ENCODE assay signal across 20 cellular contexts in genomic region chrX:6203462-6204215, GRCh38. TPM values are rescaled to one million over a fixed set of nuclear protein-coding genes. Genes with fewer than 3 reads are reported as not detected.
DNase-seq lines count a peak whose midpoint lies in the region; ATAC-seq, FAIRE-seq and TF ChIP-seq lines count a peak whose summit lies in the region.
"Had no signal": no experiment of that assay in that cellular context is flagged by ENCODE, and none has a peak within 500 bp of the region (broad histone marks: within the 10 kb centered on the region; RNA-seq: fewer than 3 reads in every experiment).

No MANE protein-coding gene starts in this region.

- TF ChIP-seq POLR2A in A549 (IDR thresholded peaks at IDR 0.05; ENCODE audit: low read length) (no peak), GM12878 (IDR thresholded peaks at IDR 0.05; ENCODE audit: low read depth, low read length) (no peak), ovary (IDR thresholded peaks at IDR 0.05) (no peak)

- H3K36me3 ChIP-seq in GM12878 (ENCODE audit: control insufficient read depth in 2 of 2, insufficient read depth in 2 of 2, low read length in 1 of 2) (no peaks in the 10 kb centered on the region), ovary (no peaks in the 10 kb centered on the region)
- H3K36me3 ChIP-seq: BLaER1 had no signal

- H3K4me2 ChIP-seq in A549 (no peak overlapping the region), GM12878 (ENCODE audit: control insufficient read depth, insufficient read depth) (no peak overlapping the region)
- H3K4me2 ChIP-seq: BLaER1, GM23338, KMS-11 had no signal

- RAD21 ChIA-PET in GM12878 (lab: Charles Lee; ENCODE audit: unreplicated experiment): no interaction called here

- no peaks in the 10 kb centered on the region for H3K79me2 ChIP-seq in GM12878 (ENCODE audit: control insufficient read depth, insufficient read depth, low read length)

- H3K4me3 ChIP-seq in A549: no peak overlapping the region
- no peak overlapping the region for H3K4me3 ChIP-seq in GM12878
- H3K4me3 ChIP-seq in ovary: no peak overlapping the region
- H3K4me3 ChIP-seq: BLaER1, GM23338 had no signal

- SMC1A ChIA-PET in GM12878 (lab: Charles Lee; ENCODE audit: uncharacterized antibody, unreplicated experiment): interaction anchor here (1.4 to 2.6 kb wide), 2 partner anchors 14 to 75 kb away, joined by 3 to 6 read pairs; no protein-coding TSS in a partner anchor

- intact Hi-C loops in GM12878 (cut with micrococcal nuclease; ENCODE audit: unreplicated experiment): no loop called here
- intact Hi-C loops in ovary (cut with DNase I): no loop called here

- FAIRE-seq in A549 (lab: Jason Lieb, UNC): peak; percentile 76
- no peak for FAIRE-seq in GM12878 (lab: Jason Lieb, UNC)
- FAIRE-seq: GM12892, HepG2, HTR-8/SVneo had no signal

- no peak overlapping the region for H3K9ac ChIP-seq in GM12878 (ENCODE audit: control insufficient read depth, insufficient read depth, low read length)
- H3K9ac ChIP-seq: BLaER1, KMS-11 had no signal

- ATAC-seq in A549 (no peak), GM18867 (IDR thresholded peaks at IDR 0.05; ENCODE audit: unreplicated experiment) (peak; percentile 51), HG03175 (IDR thresholded peaks at IDR 0.05; ENCODE audit: unreplicated experiment) (peak; percentile 80), GM12878 (peak; percentile 77), HG03571 (IDR thresholded peaks at IDR 0.05; ENCODE audit: unreplicated experiment) (no peak), HG02970 (IDR thresholded peaks at IDR 0.05; ENCODE audit: low FRiP score, unreplicated experiment) (no peak)
- ATAC-seq: GM23338, HepG2 had no signal

- H3K9me3 ChIP-seq in A549 (no peaks in the 10 kb centered on the region), GM12878 (replicated peaks; ENCODE audit: control insufficient read depth, insufficient read depth, low read length) (no peaks in the 10 kb centered on the region; the same call in 2 of the 3 replicates), ovary (no peaks in the 10 kb centered on the region)
- H3K9me3 ChIP-seq: BLaER1 had no signal

- TF ChIP-seq EP300 in A549 (IDR thresholded peaks at IDR 0.05) (no peak), GM12878 (IDR thresholded peaks at IDR 0.05; ENCODE audit: borderline replicate concordance in 1 of 2, control insufficient read depth in 1 of 2, low read depth in 2 of 2, low read length in 2 of 2) (no peak), ovary (IDR thresholded peaks at IDR 0.05) (no peak)

- TF ChIP-seq RAD21 in A549 (conservative IDR thresholded peaks at IDR 0.05 in 1 of 2, IDR thresholded peaks at IDR 0.05 in 1 of 2): no peak
- TF ChIP-seq RAD21 in GM12878 (IDR thresholded peaks at IDR 0.05; ENCODE audit: insufficient read depth, low read depth, low read length): no peak

- BruUV-seq in GM12878 (replicated peaks; lab: Mats Ljungman, UMichigan): no TSS peak

- DNase-seq in A549 (ENCODE audit: low read depth in 1 of 2, low spot score in 1 of 2) (no peak), GM12878 (ENCODE audit: low read depth, low spot score) (no peak), ovary (no peak)
- no peak for DNase-seq in activated naive CD4-positive, alpha-beta T cell (lab: John Stamatoyannopoulos, UW)
- DNase-seq: AML-193; CD8-positive, alpha-beta memory T cell; DMS53; H9 had no signal

- H4K20me1 ChIP-seq in GM12878 (ENCODE audit: control insufficient read depth, insufficient read depth): no peaks in the 10 kb centered on the region
- H4K20me1 ChIP-seq: BLaER1 had no signal

- POLR2A ChIA-PET in A549 (lab: Yijun Ruan, JAX): no interaction called here
- POLR2A ChIA-PET in GM12878 (lab: Charles Lee): no interaction called here

- in situ Hi-C loops in GM12878 (cut with MboI): no loop called here

- H3K27ac ChIP-seq in A549 (no peak overlapping the region), GM12878 (ENCODE audit: control insufficient read depth, insufficient read depth) (no peak overlapping the region), ovary (no peak overlapping the region)
- H3K27ac ChIP-seq: 22Rv1, BLaER1, KMS-11 had no signal

- CTCF ChIA-PET in A549 (lab: Yijun Ruan, JAX): no interaction called here
- CTCF ChIA-PET in GM12878 (lab: Yijun Ruan, JAX): no interaction called here

- no peak for TF ChIP-seq CTCF in A549 (IDR thresholded peaks at IDR 0.05)
- no peak for TF ChIP-seq CTCF in GM12878 (IDR thresholded peaks at IDR 0.05 in 2 of 3, conservative IDR thresholded peaks at IDR 0.05 in 1 of 3; ENCODE audit: control insufficient read depth in 2 of 3, extremely low read depth in 1 of 3, insufficient read depth in 1 of 3, low read depth in 3 of 3, low read length in 3 of 3)
- TF ChIP-seq CTCF in ovary (IDR thresholded peaks at IDR 0.05): no peak

- H3K27me3 ChIP-seq in GM12878 (replicated peaks in 1 of 2; ENCODE audit: control insufficient read depth in 2 of 2, insufficient read depth in 2 of 2, low read length in 1 of 2) (no peaks in the 10 kb centered on the region), ovary (no peaks in the 10 kb centered on the region)
- H3K27me3 ChIP-seq: BLaER1 had no signal

- H2AFZ ChIP-seq in GM12878 (ENCODE audit: control insufficient read depth, low read depth, low read length): no peak overlapping the region
- H2AFZ ChIP-seq: GM23338 had no signal

- WGBS in A549 (ENCODE audit: missing lambda C conversion rate): under 1% methylated on average over 6 of the region's 6 CpGs
- 6% methylated on average over 6 of the region's 6 CpGs for WGBS in GM12878 (ENCODE audit: insufficient coverage, insufficient replicate concordance, low lambda C conversion rate, missing lambda C conversion rate)
- WGBS in ovary, 3 donors: 56 to 65% (median 63%) methylated on average over 6 of the region's 6 CpGs

- H3K4me1 ChIP-seq in A549: no peaks in the 10 kb centered on the region
- no peaks in the 10 kb centered on the region for H3K4me1 ChIP-seq in GM12878 (ENCODE audit: control insufficient read depth, insufficient read depth, low read length)
- H3K4me1 ChIP-seq in ovary (ENCODE audit: insufficient read depth): peaks cover 3% of the 10 kb centered on the region
- H3K4me1 ChIP-seq: BLaER1 had no signal

TF ChIP-seq in A549, 52 proteins besides CTCF, POLR2A, EP300 and RAD21 (continues in another document):
- TF ChIP-seq ZFP36 (IDR thresholded peaks at IDR 0.05; ENCODE audit: borderline replicate concordance, partially characterized antibody) (no peak), PHF8 (IDR thresholded peaks at IDR 0.05; ENCODE audit: borderline replicate concordance, low read depth) (no peak)
- TF ChIP-seq, protein P1, sequence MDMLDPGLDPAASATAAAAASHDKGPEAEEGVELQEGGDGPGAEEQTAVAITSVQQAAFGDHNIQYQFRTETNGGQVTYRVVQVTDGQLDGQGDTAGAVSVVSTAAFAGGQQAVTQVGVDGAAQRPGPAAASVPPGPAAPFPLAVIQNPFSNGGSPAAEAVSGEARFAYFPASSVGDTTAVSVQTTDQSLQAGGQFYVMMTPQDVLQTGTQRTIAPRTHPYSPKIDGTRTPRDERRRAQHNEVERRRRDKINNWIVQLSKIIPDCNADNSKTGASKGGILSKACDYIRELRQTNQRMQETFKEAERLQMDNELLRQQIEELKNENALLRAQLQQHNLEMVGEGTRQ (IDR thresholded peaks at IDR 0.05): no peak

TF ChIP-seq in GM12878, 131 proteins besides CTCF, POLR2A, EP300 and RAD21:
- 0 out of 2 replicates have a peak, but pooled peaks have one; percentile 23 for TF ChIP-seq NR2F1 (conservative IDR thresholded peaks at IDR 0.05)
- TF ChIP-seq KAT2A (conservative IDR thresholded peaks at IDR 0.05; ENCODE audit: control insufficient read depth, low read depth, low read length): no peak
- TF ChIP-seq SMAD1 (IDR thresholded peaks at IDR 0.05; ENCODE audit: low read depth, partially characterized antibody): no peak

RNA-seq across cellular contexts. Expression of gene NLGN4X, which starts 25.0 kb away (rescaled TPM):
- polyA plus RNA-seq in A549 (2011; rRNA removed): 0.09 and 0.17 TPM in 2 replicates
- 0.04 and 0.06 TPM in 2 replicates for polyA plus RNA-seq in A549 (2012; cell fraction: cytosol; rRNA removed)
- polyA plus RNA-seq in A549 (2012; cell fraction: nucleus; rRNA removed): 0.16 TPM in 1 of 2 replicates, not detected in the other
- polyA plus RNA-seq in A549 (2017; fragmentation: RNase III; extraction: RNeasy Plus Mini Kit Qiagen cat#74134 plus additional on column Dnase treatment): 0.06 TPM in 1 of 3 replicates, not detected in the others
- polyA minus RNA-seq in A549 (2011; rRNA and poly(A)+ RNA removed): 0.08 and 0.15 TPM in 2 replicates
- total RNA-seq in GM12878 (2013; cell fraction: nucleolus; rRNA removed): 0.15 and 0.21 TPM in 2 replicates
- 0.11 and 0.16 TPM in 2 replicates for total RNA-seq in GM12878 (2014; rRNA removed)
- total RNA-seq in GM12878 (2014; rRNA removed; fragmentation: Illumina TruSeq; extraction: Trizol): 0.05 and 0.09 TPM in 2 replicates
- total RNA-seq in GM12878 (2021): 0.11 and 0.21 TPM in 2 replicates
- not detected for polyA plus RNA-seq in GM12878 (2011; ENCODE audit: low read depth)
- polyA plus RNA-seq in GM12878 (2011; rRNA removed): 0.91 and 1.5 TPM in 2 replicates
- 2.7 and 3.0 TPM in 2 replicates for polyA plus RNA-seq in GM12878 (2011; cell fraction: cytosol; rRNA removed)
- 1.5 and 2.0 TPM in 2 replicates for polyA plus RNA-seq in GM12878 (2011; cell fraction: nucleus; rRNA removed)
- not detected in 2 replicates for polyA plus RNA-seq in GM12878 (2012)
- 0.09 and 0.14 TPM in 2 replicates for polyA plus RNA-seq in GM12878 (2014; fragmentation: Illumina TruSeq; extraction: Trizol)
- polyA plus RNA-seq in GM12878 (2014; fragmentation: Nextera tagmentation; extraction: Ambion mirVana): under 1 TPM in 1 of 2 experiments, not detected in 1; 0.02 TPM
- polyA plus RNA-seq in GM12878 (2014; rRNA removed): 0.23 TPM in 1 of 2 replicates, not detected in the other
- polyA plus RNA-seq in GM12878 (2016; fragmentation: Nextera tagmentation; extraction: Ambion mirVana): under 1 TPM; 0.03 to 0.04 TPM
- polyA minus RNA-seq in GM12878 (2011; rRNA and poly(A)+ RNA removed): 10.8 and 15.1 TPM in 2 replicates
- 1.1 and 1.7 TPM in 2 replicates for polyA minus RNA-seq in GM12878 (2011; cell fraction: cytosol; rRNA and poly(A)+ RNA removed)
- polyA minus RNA-seq in GM12878 (2011; cell fraction: nucleus; rRNA and poly(A)+ RNA removed): 6.3 and 12.9 TPM in 2 replicates
- total RNA-seq in ovary: 10 to 100 TPM; 14.7 to 52.8 (median 48.6) TPM
- 10 to 100 TPM; 29.4 to 30.2 TPM for polyA plus RNA-seq in ovary
- total RNA-seq: CD8-positive, alpha-beta memory T cell; G401; HepG2 had no signal
- polyA plus RNA-seq: HepG2 had no signal

Comparison
In these comparisons a context has a peak if more than half of its experiments do, and no peak if none do; other contexts are left out.
1. ATAC-seq: peak in GM18867 (single experiment), HG03175 (single experiment) and GM12878 (single experiment); none in A549 (0 of 2), HG03571 (single experiment) and HG02970 (single experiment).
2. RNA of gene NLGN4X, which starts 25.0 kb away (polyA plus RNA-seq): 29.4 to 30.2 TPM in ovary; 0.04 to 0.17 TPM in A549 and 0.02 to 3.0 TPM in GM12878; every median in the first group is over 4 times any median in the second.